ENCODE assay signal across 8 cellular contexts in the genomic region with DNA sequence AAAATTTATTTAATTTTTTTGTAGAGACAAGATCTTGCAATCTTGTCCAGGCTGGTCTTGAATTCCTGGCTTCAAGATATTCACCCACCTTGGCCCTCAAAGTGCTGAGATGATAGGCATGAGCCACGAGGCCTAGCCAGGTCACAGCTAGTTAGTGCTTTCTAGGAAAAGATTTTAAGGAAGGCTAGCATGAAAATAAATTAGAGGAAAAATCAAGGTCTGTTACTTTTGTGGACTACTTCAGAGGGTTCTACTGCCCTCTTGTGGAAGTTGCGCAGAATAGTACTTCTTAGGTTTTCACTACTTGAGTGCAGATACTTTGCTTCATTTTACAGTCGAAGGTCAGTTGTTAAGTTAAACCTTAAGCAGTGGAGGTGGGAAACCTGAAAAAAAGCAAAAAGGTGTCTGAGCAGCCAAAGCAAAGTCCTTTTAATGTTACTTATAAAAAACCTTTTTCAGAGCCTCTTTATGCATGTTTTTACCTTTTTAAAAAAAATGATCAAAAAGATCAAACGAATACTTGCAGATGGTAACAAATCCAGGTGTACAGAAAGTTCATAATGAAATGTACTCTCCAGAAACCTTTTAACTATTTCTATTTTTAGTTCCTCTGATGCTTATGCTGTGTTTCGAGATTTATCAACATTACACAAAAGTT. TPM values are rescaled to one million over a fixed set of nuclear protein-coding genes. Genes with fewer than 3 reads are reported as not detected.
A peak's percentile ranks its signal among the peaks of the same experiment; 100 is the strongest.
DNase-seq lines count a peak whose midpoint lies in the region; ATAC-seq, FAIRE-seq and TF ChIP-seq lines count a peak whose summit lies in the region.
"Not testable (repeated sequence)": the region's sequence is repeated elsewhere in the genome, so short reads cannot be mapped to it uniquely, and the experiment has no call there.

No MANE protein-coding gene starts in this region.

- peak; percentile 42 for TF ChIP-seq CTCF in CD8-positive, alpha-beta T cell (IDR thresholded peaks at IDR 0.05)
- TF ChIP-seq CTCF in RWPE2 (IDR thresholded peaks at IDR 0.05; ENCODE audit: poor library complexity, severe bottlenecking) (peak; percentile 54), astrocyte of the spinal cord (IDR thresholded peaks at IDR 0.05; ENCODE audit: low read depth, low read length) (peak; percentile 1), lower lobe of right lung (IDR thresholded peaks at IDR 0.05) (peak; percentile 37), spleen (IDR thresholded peaks at IDR 0.05 in 8 of 11, conservative IDR thresholded peaks at IDR 0.05 in 3 of 11) (peak in 8 of 11 experiments; percentile 7 to 68 (median 52))

- H3K27me3 Mint-ChIP-seq in CD8-positive, alpha-beta T cell (ENCODE audit: low read depth), result not testable (repeated sequence)

- in situ Hi-C loops in astrocyte of the spinal cord (cut with HindIII; ENCODE audit: low sequenced_read_pairs), result not testable (repeated sequence)

- peak; percentile 95 for FAIRE-seq in GM18507 (lab: Jason Lieb, UNC)

- WGBS in spleen, 5 donors, result 39 to 63% (median 50%) methylated on average over 3 to 5 of the region's 5 CpGs

- peaks cover 21% of the 10 kb centered on the region for H3K4me1 Mint-ChIP-seq in CD8-positive, alpha-beta T cell (ENCODE audit: low read depth)

- not testable (repeated sequence) for H3K9me3 ChIP-seq in CD8-positive, alpha-beta T cell (ENCODE audit: low read length); RWPE2 (ENCODE audit: severe bottlenecking); lower lobe of right lung; spleen

- not testable (repeated sequence) for ATAC-seq in CD8-positive, alpha-beta T cell; RWPE2 (ENCODE audit: low read depth); lower lobe of right lung

- CTCF ChIA-PET in CD8-positive, alpha-beta T cell (lab: Charles Lee), result interaction anchor here (1.0 kb wide), 1 partner anchor 16 kb away, joined by 3 read pairs; no protein-coding TSS in a partner anchor

- H3K36me3 Mint-ChIP-seq in CD8-positive, alpha-beta T cell, result peaks cover 47% of the 10 kb centered on the region

- H3K4me3 ChIP-seq in CD8-positive, alpha-beta T cell (ENCODE audit: low read depth, low read length); RWPE2 (ENCODE audit: severe bottlenecking); astrocyte of the spinal cord (ENCODE audit: low read depth, low read length); lower lobe of right lung; spleen: not testable (repeated sequence)

- H3K36me3 ChIP-seq in CD8-positive, alpha-beta T cell (ENCODE audit: insufficient read depth, low read length), result not testable (repeated sequence)
- H3K36me3 ChIP-seq in RWPE2 (ENCODE audit: low read depth) (peaks cover 17% of the 10 kb centered on the region; the same call in 1 of the 2 replicates), lower lobe of right lung (peaks cover 18% of the 10 kb centered on the region), spleen (peaks cover 0 to 63% (median 20%) of the 10 kb centered on the region in 6 donors)

- POLR2A ChIA-PET in CD8-positive, alpha-beta T cell (lab: Charles Lee), result not testable (repeated sequence)

- H3K27ac ChIP-seq in CD8-positive, alpha-beta T cell (ENCODE audit: low read depth, low read length); RWPE2 (ENCODE audit: poor library complexity, severe bottlenecking); lower lobe of right lung; spleen: not testable (repeated sequence)

- not testable (repeated sequence) for TF ChIP-seq POLR2A in spleen (IDR thresholded peaks at IDR 0.05)

- intact Hi-C loops in CD8-positive, alpha-beta T cell (cut with DNase I, micrococcal nuclease), result loop anchor here in 1 of 2 experiments (2.0 to 10.0 kb wide), 2 partner anchors 444 to 1276 kb away; no protein-coding TSS in a partner anchor
- intact Hi-C loops in lower lobe of right lung (cut with DNase I); spleen (cut with DNase I; ENCODE audit: low total_unique reads): not testable (repeated sequence)

- not testable (repeated sequence) for H3K4me1 ChIP-seq in CD8-positive, alpha-beta T cell (ENCODE audit: insufficient read depth, low read length); RWPE2 (ENCODE audit: insufficient read depth, poor library complexity, severe bottlenecking); lower lobe of right lung
- H3K4me1 ChIP-seq in spleen, result peaks cover 3 to 19% (median 12%) of the 10 kb centered on the region in 6 donors

- not testable (repeated sequence) for H3K4me3 Mint-ChIP-seq in CD8-positive, alpha-beta T cell

- not testable (repeated sequence) for H3K9me3 Mint-ChIP-seq in CD8-positive, alpha-beta T cell

- peak in 1 of 7 experiments; percentile 10 for DNase-seq in CD8-positive, alpha-beta T cell
- not testable (repeated sequence) for DNase-seq in GM18507 (ENCODE audit: extremely low spot score, insufficient read length, low read depth); RWPE2 (ENCODE audit: low spot score); lower lobe of right lung; spleen
- DNase-seq in NCI-H1417 (lab: John Stamatoyannopoulos, UW), result peak; percentile 5 to 60 (median 29)
- peak; percentile 29 for DNase-seq in astrocyte of the spinal cord (ENCODE audit: low read depth, low spot score)
- DNase-seq in fibroblast of peridontal ligament (ENCODE audit: extremely low read depth), result peak; percentile 45

- not testable (repeated sequence) for H3K27me3 ChIP-seq in CD8-positive, alpha-beta T cell (ENCODE audit: insufficient read depth, low read length); RWPE2 (ENCODE audit: insufficient read depth, poor library complexity, severe bottlenecking); lower lobe of right lung (ENCODE audit: low read depth); spleen (replicated peaks in 1 of 7)

- H3K27ac Mint-ChIP-seq in CD8-positive, alpha-beta T cell, result not testable (repeated sequence)

RNA-seq across cellular contexts. Expression of a gene that starts 4.1 kb away (rescaled TPM):
- total RNA-seq in CD8-positive, alpha-beta T cell, result 10 to 100 TPM; 24.8 to 28.6 TPM
- total RNA-seq in lower lobe of right lung (15.4 TPM), spleen (10 to 100 TPM; 14.2 to 83.6 (median 23.5) TPM)
- 1 to 10 TPM; 4.9 to 7.4 (median 7.0) TPM for polyA plus RNA-seq in spleen

RNA-seq across cellular contexts. Expression of a gene that starts 5.3 kb away (rescaled TPM):
- total RNA-seq in CD8-positive, alpha-beta T cell, result 100 to 1,000 TPM; 457 to 466 TPM
- 98.9 TPM for total RNA-seq in lower lobe of right lung
- total RNA-seq in spleen, result 10 to 100 TPM; 44.9 to 63.8 (median 53.1) TPM
- polyA plus RNA-seq in spleen, result 10 to 100 TPM; 36.9 to 58.5 (median 45.1) TPM

Comparison
In these comparisons a context has a peak if more than half of its experiments do, and no peak if none do; other contexts are left out.
1. CTCF ChIP-seq: peak in every context shown above with its lines; median percentile 54 in RWPE2; 52 in spleen; 42 in CD8-positive, alpha-beta T cell; 37 in lower lobe of right lung; 1 in astrocyte of the spinal cord.